29 cellular contexts compared by ENCODE assay signal in genomic region chrY:14485935-14486334, GRCh38. TPM values are rescaled to one million over a fixed set of nuclear protein-coding genes. Genes with fewer than 3 reads are reported as not detected.
"Had no signal": no experiment of that assay in that cellular context is flagged by ENCODE, and none has a peak within 500 bp of the region (broad histone marks: within the 10 kb centered on the region; RNA-seq: fewer than 3 reads in every experiment).

No MANE protein-coding gene starts in this region.

- ATAC-seq: left colon; left lung; lower lobe of right lung; naive thymus-derived CD8-positive, alpha-beta T cell; psoas muscle; right lobe of liver; stimulated activated memory B cell treated with anti-CD40 and anti-IgM and Interleukin-4, amounts not matched to agents 10 μg/mL and 1 μg/mL and 100 μg/mL, for 72 hours; stimulated activated naive CD8-positive, alpha-beta T cell treated with anti-CD3 and anti-CD28 coated beads, Interleukin-15, amount 100 ng/mL, for 72 hours had no signal

- DNase-seq: hippocampal formation; kidney; left colon; left lung; lower lobe of right lung; mammary epithelial cell; mesenchymal stem cell; naive thymus-derived CD8-positive, alpha-beta T cell; occipital lobe; psoas muscle; right lobe of liver; stimulated activated CD4-positive, alpha-beta T cell treated with anti-CD3 and anti-CD28 coated beads, Interleukin-1b, Interleukin-23, amount 100 ng/mL, for 48 hours; stimulated activated CD4-positive, alpha-beta T cell treated with anti-CD3 and anti-CD28 coated beads, Interleukin-2, amount 100 ng/mL, for 48 hours; stimulated activated CD4-positive, alpha-beta T cell treated with anti-CD3 and anti-CD28 coated beads, Interleukin-4, amount 100 ng/mL, for 4 hours; stimulated activated CD8-positive, alpha-beta memory T cell treated with anti-CD3 and anti-CD28 coated beads, Interleukin-4, amount 100 ng/mL, for 48 hours; stimulated activated naive CD4-positive, alpha-beta T cell treated with Interleukin-2 at 50 U/mL for 16 hours; stimulated activated naive CD8-positive, alpha-beta T cell treated with anti-CD3 and anti-CD28 coated beads, Interleukin-15, amount 100 ng/mL, for 72 hours; substantia nigra; uterus had no signal

- H3K4me3 ChIP-seq: left lung, lower lobe of right lung, psoas muscle, right atrium auricular region, right lobe of liver, smooth muscle cell, tibial nerve, uterus had no signal

- FAIRE-seq: kidney had no signal

- H3K27ac ChIP-seq: left lung, lower lobe of right lung, parathyroid adenoma, psoas muscle, right atrium auricular region, right lobe of liver, tibial nerve, uterus had no signal

- H3K27me3 ChIP-seq: left lung, right atrium auricular region, right lobe of liver, tibial nerve, uterus had no signal

- H3K36me3 ChIP-seq: left lung, lower lobe of right lung, right atrium auricular region, right lobe of liver, tibial nerve, uterus had no signal

- H3K4me1 ChIP-seq: left lung, lower lobe of right lung, parathyroid adenoma, psoas muscle, right atrium auricular region, right lobe of liver, tibial nerve, uterus had no signal

RNA-seq across cellular contexts. Expression of gene NLGN4Y, which starts 38.4 kb away (rescaled TPM):
- total RNA-seq: kidney; left colon; mammary epithelial cell; mucosa of gallbladder; naive thymus-derived CD8-positive, alpha-beta T cell; neural crest cell; osteocyte; posterior vena cava; psoas muscle; smooth muscle cell; ureter; uterus had no signal
- polyA plus RNA-seq: mammary epithelial cell; naive thymus-derived CD8-positive, alpha-beta T cell; smooth muscle cell had no signal
